In the genomic region with DNA sequence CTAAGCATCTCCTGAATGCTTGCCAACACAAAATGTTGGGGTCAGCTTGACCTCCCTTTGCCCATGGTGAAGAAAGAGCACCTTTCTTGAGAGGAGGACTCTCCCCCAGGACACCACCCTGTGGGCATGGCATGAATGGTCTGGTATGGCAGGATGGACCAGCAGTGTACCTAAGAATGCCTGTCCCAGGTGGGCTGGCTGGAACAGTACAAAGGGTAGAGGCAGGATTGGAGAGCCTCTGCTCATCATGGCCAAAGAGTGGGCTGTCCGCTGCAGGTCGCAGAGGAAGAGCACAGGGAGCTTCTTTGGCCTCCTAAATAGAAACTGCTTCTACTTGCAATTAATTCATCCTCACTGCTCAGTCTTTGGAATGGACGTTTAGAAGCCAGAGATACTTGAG, we compare ENCODE assay signal across 18 cellular contexts.
DNase-seq lines count a peak whose midpoint lies in the region; ATAC-seq and TF ChIP-seq lines count a peak whose summit lies in the region.
"Had no signal": no experiment of that assay in that cellular context is flagged by ENCODE, and none has a peak within 500 bp of the region (broad histone marks: within the 10 kb centered on the region; RNA-seq: fewer than 3 reads in every experiment).

No MANE protein-coding gene starts in this region.

- peak overlapping the region; percentile 65 for H3K27ac Mint-ChIP-seq in neural progenitor cell
- H3K27ac Mint-ChIP-seq: CD4-positive, alpha-beta memory T cell; GM23338; H9 had no signal

- intact Hi-C loops in upper lobe of right lung (cut with DNase I): no loop called here

- no peaks in the 10 kb centered on the region for H4K20me1 ChIP-seq in neural progenitor cell (ENCODE audit: low read depth)

- H2AFZ ChIP-seq in neural progenitor cell (replicated peaks): no peak overlapping the region
- H2AFZ ChIP-seq: GM23338 had no signal

- H3K27me3 ChIP-seq in neural progenitor cell (no peaks in the 10 kb centered on the region), upper lobe of right lung (no peaks in the 10 kb centered on the region)

- H3K9ac ChIP-seq in SK-N-MC (ENCODE audit: insufficient read length) (no peak overlapping the region), neural progenitor cell (no peak overlapping the region)

- H3K9me3 Mint-ChIP-seq in neural progenitor cell: peaks cover 2% of the 10 kb centered on the region
- H3K9me3 Mint-ChIP-seq: CD4-positive, alpha-beta memory T cell; GM23338; H9 had no signal

- no peak overlapping the region for H3K4me2 ChIP-seq in neural progenitor cell
- H3K4me2 ChIP-seq: GM23338 had no signal

- peaks cover 32% of the 10 kb centered on the region for H3K4me1 Mint-ChIP-seq in neural progenitor cell
- H3K4me1 Mint-ChIP-seq: CD4-positive, alpha-beta memory T cell; GM23338; H9 had no signal

- H3K4me3 Mint-ChIP-seq in neural progenitor cell: no peak overlapping the region
- H3K4me3 Mint-ChIP-seq: CD4-positive, alpha-beta memory T cell; GM23338; H9 had no signal

- H3K4me3 ChIP-seq in SK-N-MC (no peak overlapping the region), neural progenitor cell (no peak overlapping the region), upper lobe of right lung (no peak overlapping the region)
- H3K4me3 ChIP-seq: GM12878, GM23338 had no signal

- TF ChIP-seq CTCF in neural progenitor cell (IDR thresholded peaks at IDR 0.05) (no peak), upper lobe of right lung (IDR thresholded peaks at IDR 0.05) (no peak)

- peaks cover 4% of the 10 kb centered on the region for H3K27me3 Mint-ChIP-seq in neural progenitor cell (ENCODE audit: insufficient read depth, low read depth)

- H3K9me3 ChIP-seq in SK-N-MC (ENCODE audit: low read depth, low read length) (no peaks in the 10 kb centered on the region), neural progenitor cell (ENCODE audit: low read depth) (no peaks in the 10 kb centered on the region), upper lobe of right lung (no peaks in the 10 kb centered on the region)
- H3K9me3 ChIP-seq: Caco-2 had no signal

- no peaks in the 10 kb centered on the region for H3K36me3 ChIP-seq in SK-N-MC (ENCODE audit: insufficient read depth, low read length)
- no peaks in the 10 kb centered on the region for H3K36me3 ChIP-seq in neural progenitor cell
- no peaks in the 10 kb centered on the region for H3K36me3 ChIP-seq in upper lobe of right lung

- no peaks in the 10 kb centered on the region for H3K79me2 ChIP-seq in neural progenitor cell (ENCODE audit: low read depth)

- H3K4me1 ChIP-seq in neural progenitor cell (peaks cover 10% of the 10 kb centered on the region), upper lobe of right lung (no peaks in the 10 kb centered on the region)

- DNase-seq in SK-N-MC (ENCODE audit: low read depth, low spot score) (no peak), caudate nucleus (lab: John Stamatoyannopoulos, UW) (no peak), neural progenitor cell (ENCODE audit: low spot score) (no peak), upper lobe of right lung (no peak), DMS53 treated with DMSO at 0.1 percent for 48 hours (lab: John Stamatoyannopoulos, UW; ENCODE audit: unreplicated experiment) (no peak), HT-29 (ENCODE audit: low spot score) (no peak)
- DNase-seq: C1 segment of cervical spinal cord; Caco-2; CD4-positive, alpha-beta memory T cell; DMS153; DMS79; EL; GDM1; H9 had no signal

- H3K27ac ChIP-seq in SK-N-MC: peak overlapping the region; percentile 77; the same call in 1 of the 2 replicates
- peak overlapping the region; percentile 9 for H3K27ac ChIP-seq in caudate nucleus (ENCODE audit: low read depth, low read length)
- no peak overlapping the region for H3K27ac ChIP-seq in neural progenitor cell
- no peak overlapping the region for H3K27ac ChIP-seq in upper lobe of right lung

- ATAC-seq in upper lobe of right lung (peak; percentile 32), GM21447 (IDR thresholded peaks at IDR 0.05; ENCODE audit: unreplicated experiment) (no peak)
- ATAC-seq: GM12878, GM23338, HCT116 had no signal

- H3K36me3 Mint-ChIP-seq in neural progenitor cell: no peaks in the 10 kb centered on the region
- H3K36me3 Mint-ChIP-seq: CD4-positive, alpha-beta memory T cell had no signal

- no peaks in the 10 kb centered on the region for H3F3A ChIP-seq in neural progenitor cell (ENCODE audit: low read depth)

Comparison
In these comparisons a context has a peak if more than half of its experiments do, and no peak if none do; other contexts are left out.
1. H3K27ac ChIP-seq: peak in SK-N-MC (single experiment) and caudate nucleus (single experiment); none in neural progenitor cell (single experiment) and upper lobe of right lung (single experiment).